Comparison of ENCODE assay signal across 26 cellular contexts in genomic region chr12:76317976-76318375, GRCh38.
"Had no signal": no experiment of that assay in that cellular context is flagged by ENCODE, and none has a peak within 500 bp of the region (broad histone marks: within the 10 kb centered on the region; RNA-seq: fewer than 3 reads in every experiment).

No MANE protein-coding gene starts in this region.

- H3K27ac ChIP-seq: left lung, lower lobe of right lung, neural progenitor cell, neutrophil, right atrium auricular region, right lobe of liver, tibial nerve, upper lobe of left lung, vagina had no signal

- H3K4me2 ChIP-seq: neural progenitor cell, smooth muscle cell had no signal

- ATAC-seq: left cardiac atrium; left lung; lower lobe of right lung; natural killer cell; right lobe of liver; stimulated activated memory B cell treated with anti-CD40 and anti-IgM and Interleukin-4, amounts not matched to agents 10 μg/mL and 1 μg/mL and 100 μg/mL, for 72 hours; stimulated activated naive CD8-positive, alpha-beta T cell treated with anti-CD3 and anti-CD28 coated beads, Interleukin-15, amount 100 ng/mL, for 72 hours had no signal

- H3K4me3 ChIP-seq: left lung, lower lobe of right lung, neural progenitor cell, right atrium auricular region, right lobe of liver, smooth muscle cell, tibial nerve, upper lobe of left lung, vagina had no signal

- H3K36me3 ChIP-seq: left lung, lower lobe of right lung, neural progenitor cell, neutrophil, right atrium auricular region, right lobe of liver, tibial nerve, upper lobe of left lung, vagina had no signal

- H3K27me3 ChIP-seq: neural progenitor cell, right atrium auricular region, right lobe of liver, upper lobe of left lung, vagina had no signal

- H3K9ac ChIP-seq: neural progenitor cell had no signal

- H2AFZ ChIP-seq: neural progenitor cell had no signal

- H3K9me3 ChIP-seq: left lung, lower lobe of right lung, neutrophil, right atrium auricular region, right lobe of liver, tibial nerve, upper lobe of left lung, vagina had no signal

- DNase-seq: hypothalamus; left cardiac atrium; left lung; lower lobe of right lung; mammary epithelial cell; mesenchymal stem cell; naive B cell; natural killer cell; nephron progenitor cell; occipital lobe; right lobe of liver; stimulated activated CD4-positive, alpha-beta T cell treated with anti-CD3 and anti-CD28 coated beads, Interleukin-1b, Interleukin-23, amount 100 ng/mL, for 48 hours; stimulated activated CD4-positive, alpha-beta T cell treated with anti-CD3 and anti-CD28 coated beads, Interleukin-2, amount 100 ng/mL, for 48 hours; stimulated activated CD4-positive, alpha-beta T cell treated with anti-CD3 and anti-CD28 coated beads, Interleukin-4, amount 100 ng/mL, for 4 hours; stimulated activated CD8-positive, alpha-beta memory T cell treated with anti-CD3 and anti-CD28 coated beads, Interleukin-4, amount 100 ng/mL, for 48 hours; stimulated activated naive CD4-positive, alpha-beta T cell treated with Interleukin-2 at 50 U/mL for 16 hours; stimulated activated naive CD8-positive, alpha-beta T cell treated with anti-CD3 and anti-CD28 coated beads, Interleukin-15, amount 100 ng/mL, for 72 hours; substantia nigra; upper lobe of left lung had no signal

- H3K4me1 ChIP-seq: left lung, lower lobe of right lung, neural progenitor cell, right atrium auricular region, right lobe of liver, tibial nerve, upper lobe of left lung, vagina had no signal
